In the genomic region with DNA sequence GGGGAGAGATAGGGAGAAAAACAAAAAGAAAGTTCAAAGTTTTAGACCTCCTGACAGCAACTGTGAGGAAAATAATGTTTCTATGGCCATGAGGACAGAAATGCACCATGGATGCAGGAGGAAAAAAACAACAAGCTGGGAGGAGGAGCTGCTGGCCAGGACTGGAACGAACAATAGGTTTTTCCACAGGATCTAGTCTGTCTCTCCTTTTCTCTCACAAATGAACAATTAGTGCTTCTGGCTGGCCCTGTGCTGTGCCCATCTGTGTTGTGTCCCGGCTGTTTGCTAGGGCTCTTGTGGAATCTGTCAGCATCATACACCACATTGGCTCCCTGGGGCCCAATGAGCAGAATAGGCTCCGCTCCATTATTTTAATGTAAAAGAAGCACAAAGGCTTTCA, we compare ENCODE assay signal across 12 cellular contexts. TPM values are rescaled to one million over a fixed set of nuclear protein-coding genes. Genes with fewer than 3 reads are reported as not detected.
DNase-seq lines count a peak whose midpoint lies in the region; ATAC-seq and TF ChIP-seq lines count a peak whose summit lies in the region.
"Had no signal": no experiment of that assay in that cellular context is flagged by ENCODE, and none has a peak within 500 bp of the region (broad histone marks: within the 10 kb centered on the region; RNA-seq: fewer than 3 reads in every experiment).

No MANE protein-coding gene starts in this region.

- intact Hi-C loops in heart right ventricle (cut with DNase I), result no loop called here

- DNase-seq in G401 (ENCODE audit: low spot score), result peak; percentile 80
- DNase-seq in astrocyte of the hippocampus (ENCODE audit: low read depth, low spot score), result peak; percentile 43
- DNase-seq in heart right ventricle, result no peak
- DNase-seq in effector CD8-positive, alpha-beta T cell (lab: John Stamatoyannopoulos, UW), result no peak
- DNase-seq in NCI-H345 treated with DMSO at 0.1 percent for 48 hours (lab: John Stamatoyannopoulos, UW; ENCODE audit: unreplicated experiment), result no peak
- no peak for DNase-seq in OCI-M1 (lab: John Stamatoyannopoulos, UW)
- DNase-seq: NCI-H1417, spleen had no signal

- no peak for TF ChIP-seq CTCF in heart right ventricle (IDR thresholded peaks at IDR 0.05)

- H3K36me3 ChIP-seq in heart right ventricle, result peaks cover 0 to 71% (median 18%) of the 10 kb centered on the region in 9 donors
- peaks cover 12% of the 10 kb centered on the region for H3K36me3 ChIP-seq in rectal smooth muscle tissue (ENCODE audit: control insufficient read depth, insufficient read depth, low read length)

- peak overlapping the region in 9 of 10 donors; percentile 29 to 72 (median 49) for H3K27ac ChIP-seq in heart right ventricle
- peak overlapping the region; percentile 76 for H3K27ac ChIP-seq in rectal smooth muscle tissue (ENCODE audit: low read depth, low read length)
- H3K27ac ChIP-seq: C4-2B, spleen had no signal

- no peak overlapping the region for H3K9ac ChIP-seq in rectal smooth muscle tissue (ENCODE audit: low read length)

- 51 to 54% methylated on average over 3 of the region's 3 CpGs for WGBS in heart right ventricle, 2 donors

- H3K27me3 ChIP-seq in heart right ventricle (no peaks in the 10 kb centered on the region), rectal smooth muscle tissue (ENCODE audit: control insufficient read depth, insufficient read depth, low read length) (no peaks in the 10 kb centered on the region)
- H3K27me3 ChIP-seq: spleen had no signal

- ATAC-seq in heart right ventricle (peak in 6 of 8 donors; percentile 35 to 76 (median 63)), HG02870 (IDR thresholded peaks at IDR 0.05; ENCODE audit: unreplicated experiment) (no peak)
- ATAC-seq: activated T-helper 17 cell treated with anti-CD3 and anti-CD28 coated beads, Interleukin-2, amount 50 U/mL, for 72 hours had no signal

- in situ Hi-C loops in G401 (cut with HindIII; ENCODE audit: low sequenced_read_pairs), result no loop called here

- peaks cover 6 to 27% (median 16%) of the 10 kb centered on the region in 9 donors for H3K4me1 ChIP-seq in heart right ventricle
- H3K4me1 ChIP-seq in rectal smooth muscle tissue (ENCODE audit: control insufficient read depth, insufficient read depth, low read length), result peaks cover 19% of the 10 kb centered on the region
- H3K4me1 ChIP-seq: spleen had no signal

- H3K9me3 ChIP-seq in heart right ventricle, result peaks cover 0 to 5% (median 0%) of the 10 kb centered on the region in 11 donors

- H3K4me3 ChIP-seq in heart right ventricle (no peak overlapping the region), rectal smooth muscle tissue (ENCODE audit: low read length) (no peak overlapping the region)
- H3K4me3 ChIP-seq: spleen had no signal

RNA-seq across cellular contexts. Expression of a gene that starts 15.2 kb away (rescaled TPM):
- 17.0 and 26.8 TPM in 2 replicates for total RNA-seq in G401 (2014; rRNA removed; shearing (Covaris generic))
- total RNA-seq in heart right ventricle, result 10 to 100 TPM in 6 of 10 donors, 1 to 10 TPM in 4; 6.4 to 12.7 (median 10.3) TPM
- polyA plus RNA-seq in heart right ventricle, result 10 to 100 TPM in 1 of 2 donors, 1 to 10 TPM in 1; 2.6 to 11.5 TPM

Comparison
In these comparisons a context has a peak if more than half of its experiments do, and no peak if none do; other contexts are left out.
1. DNase-seq: peak in G401 (single experiment) and astrocyte of the hippocampus (single experiment); none in heart right ventricle (0 of 2), effector CD8-positive, alpha-beta T cell (single experiment), NCI-H345 treated with DMSO at 0.1 percent for 48 hours (single experiment) and OCI-M1 (single experiment).